ENCODE assay signal across 1 cellular context in genomic region chr16:84367297-84367680, GRCh38.
TF ChIP-seq lines count a peak whose summit lies in the region.

No MANE protein-coding gene starts in this region.

TF ChIP-seq in GM23338, 12 proteins besides CTCF, POLR2A, EP300 and RAD21 (continued from another document):
- TF ChIP-seq ZNF462 (CRISPR knock-in tag; IDR thresholded peaks at IDR 0.05) (no peak), EZH2 (IDR thresholded peaks at IDR 0.05; ENCODE audit: low read depth, unreplicated experiment) (no peak), REST (IDR thresholded peaks at IDR 0.05; ENCODE audit: unreplicated experiment) (no peak), CREB1 (CRISPR knock-in tag; IDR thresholded peaks at IDR 0.05; ENCODE audit: low read depth) (no peak), POLR2AphosphoS5 (IDR thresholded peaks at IDR 0.05; ENCODE audit: low read depth) (no peak)
